Comparison of ENCODE assay signal across 23 cellular contexts in genomic region chr17:78963378-78963777, GRCh38.
"Had no signal": no experiment of that assay in that cellular context is flagged by ENCODE, and none has a peak within 500 bp of the region (broad histone marks: within the 10 kb centered on the region; RNA-seq: fewer than 3 reads in every experiment).

No MANE protein-coding gene starts in this region.

- H3K9ac ChIP-seq: parathyroid adenoma had no signal

- H3K4me3 ChIP-seq: esophagus squamous epithelium, lower lobe of right lung, right atrium auricular region, sigmoid colon, spleen, testis, tibial artery, upper lobe of left lung had no signal

- H3K4me1 ChIP-seq: parathyroid adenoma, tibial artery had no signal

- DNase-seq: cortex of kidney; effector memory CD8-positive, alpha-beta T cell; erythroblast; esophagus squamous epithelium; foreskin melanocyte; glutamatergic neuron; left ventricle myocardium superior; lower lobe of right lung; natural killer cell; sigmoid colon; spleen; stimulated activated CD4-positive, alpha-beta T cell treated with anti-CD3 and anti-CD28 coated beads, Interleukin-4, amount 100 ng/mL, for 4 hours; stimulated activated naive CD8-positive, alpha-beta T cell treated with anti-CD3 and anti-CD28 coated beads, Interleukin-15, Interleukin-2, amounts not matched to agents 100 U/mL and 50 U/mL, for 24 hours; substantia nigra; testis; tibial artery; upper lobe of left lung had no signal

- ATAC-seq: effector memory CD8-positive, alpha-beta T cell; left ventricle myocardium superior; lower lobe of right lung; natural killer cell; stimulated activated memory B cell treated with anti-CD40 and anti-IgM and Interleukin-4, amounts not matched to agents 10 μg/mL and 1 μg/mL and 100 μg/mL, for 72 hours; stimulated activated naive CD8-positive, alpha-beta T cell treated with anti-CD3 and anti-CD28 coated beads, Interleukin-15, Interleukin-2, amounts not matched to agents 100 U/mL and 50 U/mL, for 24 hours had no signal

- H3K36me3 ChIP-seq: right atrium auricular region, spleen had no signal

- FAIRE-seq: endometrium, keratinocyte, urothelium cell line had no signal

- H3K79me2 ChIP-seq: parathyroid adenoma had no signal

- H3K27ac ChIP-seq: esophagus squamous epithelium, lower lobe of right lung, parathyroid adenoma, right atrium auricular region, sigmoid colon, spleen, testis, tibial artery, upper lobe of left lung had no signal

- H3K9me3 ChIP-seq: esophagus squamous epithelium, lower lobe of right lung, right atrium auricular region, sigmoid colon, spleen, testis, tibial artery, upper lobe of left lung had no signal

- H3K27me3 ChIP-seq: esophagus squamous epithelium, right atrium auricular region, sigmoid colon, spleen, testis, tibial artery, upper lobe of left lung had no signal

- H2AFZ ChIP-seq: parathyroid adenoma had no signal
